1 cellular context compared by ENCODE assay signal in genomic region chr19:5042556-5042955, GRCh38.
TF ChIP-seq lines count a peak whose summit lies in the region.

No MANE protein-coding gene starts in this region.

TF ChIP-seq in HEK293, 187 proteins besides CTCF, POLR2A, EP300 and RAD21 (continued from another document):
- TF ChIP-seq ZNF639 (tag by site-specific recombination; IDR thresholded peaks at IDR 0.05) (no peak), ZNF221 (tag by site-specific recombination; IDR thresholded peaks at IDR 0.05; ENCODE audit: borderline replicate concordance) (no peak), ZSCAN18 (tag by site-specific recombination; IDR thresholded peaks at IDR 0.05) (no peak), ZNF654 (tag by site-specific recombination; IDR thresholded peaks at IDR 0.05; ENCODE audit: low read depth) (no peak), ZNF211 (tag by site-specific recombination; IDR thresholded peaks at IDR 0.05; ENCODE audit: low read depth) (no peak), ZNF302 (tag by site-specific recombination; IDR thresholded peaks at IDR 0.05; ENCODE audit: low read depth) (no peak), ZNF16 (tag by site-specific recombination; IDR thresholded peaks at IDR 0.05; ENCODE audit: low read depth) (no peak), ZNF266 (tag by site-specific recombination; IDR thresholded peaks at IDR 0.05; ENCODE audit: low read depth) (no peak), ZNF311 (tag by site-specific recombination; IDR thresholded peaks at IDR 0.05; ENCODE audit: borderline replicate concordance) (no peak), ZNF335 (tag by site-specific recombination; conservative IDR thresholded peaks at IDR 0.05) (no peak), ZNF133 (tag by site-specific recombination; IDR thresholded peaks at IDR 0.05) (no peak), REPIN1 (tag by site-specific recombination; IDR thresholded peaks at IDR 0.05; ENCODE audit: low read depth) (no peak), EGR2 (tag by site-specific recombination; IDR thresholded peaks at IDR 0.05; ENCODE audit: low read depth) (peak; percentile 91), ZNF48 (tag by site-specific recombination; IDR thresholded peaks at IDR 0.05) (no peak), ZIC2 (tag by site-specific recombination; IDR thresholded peaks at IDR 0.05) (peak; percentile 50), RBAK (tag by site-specific recombination; IDR thresholded peaks at IDR 0.05) (no peak), ZNF626 (tag by site-specific recombination; IDR thresholded peaks at IDR 0.05) (no peak), ZNF580 (tag by site-specific recombination; IDR thresholded peaks at IDR 0.05) (no peak), MEIS1 (CRISPR knock-in tag; IDR thresholded peaks at IDR 0.05; ENCODE audit: borderline replicate concordance) (no peak), PRDM2 (tag by site-specific recombination; IDR thresholded peaks at IDR 0.05; ENCODE audit: borderline replicate concordance) (no peak), ZNF18 (tag by site-specific recombination; IDR thresholded peaks at IDR 0.05) (no peak), ZNF274 (IDR thresholded peaks at IDR 0.05; ENCODE audit: low read length) (no peak), ZNF274 (tag by site-specific recombination; IDR thresholded peaks at IDR 0.05; ENCODE audit: borderline replicate concordance) (no peak), PATZ1 (tag by site-specific recombination; IDR thresholded peaks at IDR 0.05) (0 out of 2 replicates have a peak, but pooled peaks have one; percentile 23), TSHZ1 (tag by site-specific recombination; IDR thresholded peaks at IDR 0.05; ENCODE audit: borderline replicate concordance) (no peak), ZNF426 (tag by site-specific recombination; IDR thresholded peaks at IDR 0.05) (no peak), SP7 (tag by site-specific recombination; IDR thresholded peaks at IDR 0.05) (no peak), ZNF76 (tag by site-specific recombination; IDR thresholded peaks at IDR 0.05; ENCODE audit: borderline replicate concordance, low read depth) (no peak), PRDM4 (tag by site-specific recombination; IDR thresholded peaks at IDR 0.05) (no peak), ZNF391 (tag by site-specific recombination; IDR thresholded peaks at IDR 0.05; ENCODE audit: borderline replicate concordance, low read depth) (no peak), ZSCAN16 (tag by site-specific recombination; IDR thresholded peaks at IDR 0.05) (peak; percentile 77; the same call in 1 of the 2 replicates), ZNF792 (tag by site-specific recombination; IDR thresholded peaks at IDR 0.05) (no peak), KLF10 (tag by site-specific recombination; IDR thresholded peaks at IDR 0.05) (no peak), WT1 (tag by site-specific recombination; IDR thresholded peaks at IDR 0.05) (no peak), KLF8 (tag by site-specific recombination; IDR thresholded peaks at IDR 0.05) (no peak), AEBP2 (tag by site-specific recombination; IDR thresholded peaks at IDR 0.05; ENCODE audit: borderline replicate concordance) (no peak), ZNF37A (tag by site-specific recombination; IDR thresholded peaks at IDR 0.05) (no peak), ZNF341 (tag by site-specific recombination; IDR thresholded peaks at IDR 0.05; ENCODE audit: low read depth) (peak; percentile 94)
